ENCODE assay signal across 8 cellular contexts in the genomic region with DNA sequence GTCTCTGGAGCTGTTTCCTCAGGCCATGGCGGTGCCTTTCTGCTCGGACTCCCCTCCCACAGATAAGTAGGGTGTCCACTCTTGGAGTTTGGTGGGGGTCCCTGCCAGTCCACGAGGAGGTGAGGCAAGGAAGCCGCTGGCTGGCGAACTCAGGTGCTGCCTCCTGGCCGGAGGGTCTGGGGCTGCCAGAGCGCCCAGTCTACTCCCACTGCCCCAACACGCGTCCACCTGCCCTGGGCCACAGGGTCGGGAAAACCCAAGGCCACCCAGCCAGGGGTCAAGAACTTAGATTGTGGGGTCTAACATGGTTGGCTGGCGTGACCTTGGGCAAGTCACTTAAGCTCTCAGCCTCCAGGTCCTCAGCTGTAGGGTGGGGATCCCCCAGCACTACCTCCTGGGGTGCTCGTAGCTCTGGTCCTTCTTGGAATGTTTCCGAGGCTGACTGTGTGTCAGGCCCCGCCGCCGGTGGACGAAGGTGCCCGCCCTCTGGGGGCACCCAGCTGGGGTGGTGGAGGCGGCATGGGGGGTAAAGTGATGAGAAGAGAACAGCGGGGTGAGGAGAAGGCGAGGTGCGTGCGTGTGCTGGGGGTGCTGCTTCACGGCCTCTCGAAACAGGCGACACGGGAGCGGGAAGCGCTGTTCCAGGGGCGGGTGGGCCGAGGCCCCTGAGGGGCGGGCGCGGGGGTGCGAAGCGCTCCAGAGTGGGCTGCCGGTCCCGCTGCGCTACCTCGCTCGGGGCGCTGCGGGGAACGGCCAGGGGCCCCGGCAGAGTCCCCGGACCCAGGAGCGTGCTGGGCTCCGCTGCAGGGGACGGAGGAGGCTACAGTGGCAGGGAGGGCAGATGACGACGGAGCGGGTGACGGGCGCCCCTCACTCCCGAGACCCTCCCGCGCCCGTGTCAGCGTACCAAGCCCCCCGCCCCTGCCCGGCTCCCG. TPM values are rescaled to one million over a fixed set of nuclear protein-coding genes. Genes with fewer than 3 reads are reported as not detected.
A peak's percentile ranks its signal among the peaks of the same experiment; 100 is the strongest.
DNase-seq lines count a peak whose midpoint lies in the region; ATAC-seq and TF ChIP-seq lines count a peak whose summit lies in the region.

No MANE protein-coding gene starts in this region.

- peaks cover 27% of the 10 kb centered on the region for H3K27me3 Mint-ChIP-seq in Calu3 (ENCODE audit: unreplicated experiment)
- H3K27me3 Mint-ChIP-seq in HFFc6 (ENCODE audit: insufficient read depth), result peaks cover 4% of the 10 kb centered on the region
- H3K27me3 Mint-ChIP-seq in activated naive CD8-positive, alpha-beta T cell treated with anti-CD3 and anti-CD28 coated beads, Interleukin-2, amount 10 ng/mL, durations not matched to agents 7 days and 5 days, result peaks cover 31% of the 10 kb centered on the region
- peaks cover 53% of the 10 kb centered on the region for H3K27me3 Mint-ChIP-seq in type B pancreatic cell

- CTCF ChIA-PET in Calu3 (lab: Charles Lee), result interaction anchor here (1.0 kb wide), 1 partner anchor 13 kb away, joined by 4 read pairs; a partner anchor contains a TSS

- H3K36me3 ChIP-seq in left lung, result no peaks in the 10 kb centered on the region

- H3K36me3 Mint-ChIP-seq in Calu3 (ENCODE audit: insufficient read depth, unreplicated experiment) (peaks cover 21% of the 10 kb centered on the region), HFFc6 (ENCODE audit: low read depth) (peaks cover 11% of the 10 kb centered on the region), type B pancreatic cell (no peaks in the 10 kb centered on the region)
- H3K36me3 Mint-ChIP-seq in activated naive CD8-positive, alpha-beta T cell treated with anti-CD3 and anti-CD28 coated beads, Interleukin-2, amount 10 ng/mL, durations not matched to agents 7 days and 5 days, result peaks cover 2% of the 10 kb centered on the region

- no peak overlapping the region for H3K27ac Mint-ChIP-seq in Calu3 (ENCODE audit: unreplicated experiment)
- H3K27ac Mint-ChIP-seq in HFFc6, result peak overlapping the region; percentile 55; the same call in 1 of the 2 replicates
- H3K27ac Mint-ChIP-seq in activated naive CD8-positive, alpha-beta T cell treated with anti-CD3 and anti-CD28 coated beads, Interleukin-2, amount 10 ng/mL, durations not matched to agents 7 days and 5 days, result no peak overlapping the region
- H3K27ac Mint-ChIP-seq in type B pancreatic cell, result no peak overlapping the region

- peak; percentile 15 for ATAC-seq in activated naive CD8-positive, alpha-beta T cell treated with anti-CD3 and anti-CD28 coated beads, Interleukin-2, amount 10 ng/mL, durations not matched to agents 7 days and 5 days (ENCODE audit: low read depth)
- ATAC-seq in left lung, result no peak
- no peak for ATAC-seq in HG03521 (IDR thresholded peaks at IDR 0.05; ENCODE audit: unreplicated experiment)

- H3K27me3 ChIP-seq in left lung, result peaks cover 24 to 58% of the 10 kb centered on the region in 2 donors

- no TSS peak for BruUV-seq in Calu3 (replicated peaks; lab: Mats Ljungman, UMichigan)

- DNase-seq in Calu3 (no peak), HFFc6 (no peak), left lung (no peak), type B pancreatic cell (ENCODE audit: extremely low spot score, unreplicated experiment) (no peak), NCI-H2029 treated with DMSO at 0.1 percent for 48 hours (lab: John Stamatoyannopoulos, UW) (no peak), hypothalamus (lab: John Stamatoyannopoulos, UW) (no peak)
- peak; percentile 51 for DNase-seq in activated naive CD8-positive, alpha-beta T cell treated with anti-CD3 and anti-CD28 coated beads, Interleukin-2, amount 10 ng/mL, durations not matched to agents 7 days and 5 days

- H3K4me1 Mint-ChIP-seq in Calu3 (ENCODE audit: low read depth, unreplicated experiment) (peaks cover 6% of the 10 kb centered on the region), HFFc6 (ENCODE audit: low read depth) (peaks cover 32% of the 10 kb centered on the region), type B pancreatic cell (ENCODE audit: unreplicated experiment) (peaks cover 8% of the 10 kb centered on the region)
- H3K4me1 Mint-ChIP-seq in activated naive CD8-positive, alpha-beta T cell treated with anti-CD3 and anti-CD28 coated beads, Interleukin-2, amount 10 ng/mL, durations not matched to agents 7 days and 5 days, result peaks cover 12% of the 10 kb centered on the region

- POLR2A ChIA-PET in activated naive CD8-positive, alpha-beta T cell treated with anti-CD3 and anti-CD28 coated beads, Interleukin-2, amount 10 ng/mL, durations not matched to agents 7 days and 5 days (lab: Charles Lee), result no interaction called here

- peak overlapping the region; percentile 88 for H3K4me3 Mint-ChIP-seq in Calu3 (ENCODE audit: low read depth, unreplicated experiment)
- H3K4me3 Mint-ChIP-seq in HFFc6, result peak overlapping the region; percentile 82
- peak overlapping the region; percentile 80 for H3K4me3 Mint-ChIP-seq in activated naive CD8-positive, alpha-beta T cell treated with anti-CD3 and anti-CD28 coated beads, Interleukin-2, amount 10 ng/mL, durations not matched to agents 7 days and 5 days
- peak overlapping the region; percentile 74 for H3K4me3 Mint-ChIP-seq in type B pancreatic cell

- H3K9me3 Mint-ChIP-seq in Calu3 (ENCODE audit: low read depth, unreplicated experiment) (no peaks in the 10 kb centered on the region), HFFc6 (no peaks in the 10 kb centered on the region), type B pancreatic cell (no peaks in the 10 kb centered on the region)
- H3K9me3 Mint-ChIP-seq in activated naive CD8-positive, alpha-beta T cell treated with anti-CD3 and anti-CD28 coated beads, Interleukin-2, amount 10 ng/mL, durations not matched to agents 7 days and 5 days, result no peaks in the 10 kb centered on the region

- intact Hi-C loops in Calu3 (cut with micrococcal nuclease; ENCODE audit: unreplicated experiment), result loop anchor here (5.0 kb wide), 1 partner anchor 34 kb away; no protein-coding TSS in a partner anchor
- intact Hi-C loops in left lung (cut with DNase I), result no loop called here

- H3K9me3 ChIP-seq in left lung, result no peaks in the 10 kb centered on the region

- peaks cover 8 to 39% of the 10 kb centered on the region in 2 donors for H3K4me1 ChIP-seq in left lung

- no peak for TF ChIP-seq CTCF in Calu3 (IDR thresholded peaks at IDR 0.05; ENCODE audit: unreplicated experiment)
- TF ChIP-seq CTCF in HFFc6 (IDR thresholded peaks at IDR 0.05), result no peak
- TF ChIP-seq CTCF in left lung (IDR thresholded peaks at IDR 0.05), result no peak
- no peak for TF ChIP-seq CTCF in type B pancreatic cell (conservative IDR thresholded peaks at IDR 0.05)

- H3K4me3 ChIP-seq in left lung, result peak overlapping the region; percentile 38 to 59

- H3K27ac ChIP-seq in left lung, result no peak overlapping the region

RNA-seq across cellular contexts. Expression of a gene that starts 1.2 kb away (rescaled TPM):
- total RNA-seq in Calu3 (2022) (2.7 and 3.8 TPM in 2 replicates), left lung (1 to 10 TPM in 1 of 2 donors, under 1 TPM in 1; 0.12 to 1.8 TPM), type B pancreatic cell (ENCODE audit: low replicate concordance) (1.2 and 1.4 TPM in 2 replicates)
- total RNA-seq in HFFc6 (2021; fragmentation: NEBNext Ultra II Directional; extraction: Animal tissue kit (Norgen Biotek cat#: 25700)), result 10 to 100 TPM; 12.0 to 15.9 (median 13.2) TPM
- total RNA-seq in activated naive CD8-positive, alpha-beta T cell treated with anti-CD3 and anti-CD28 coated beads, Interleukin-2, amount 10 ng/mL, durations not matched to agents 7 days and 5 days, result under 1 TPM; 0.11 to 0.14 TPM

RNA-seq across cellular contexts. Expression of a gene that starts 13.5 kb away (rescaled TPM):
- total RNA-seq in Calu3 (2022) (not detected in 2 replicates), left lung (1 to 10 TPM; 4.1 to 4.5 TPM), type B pancreatic cell (ENCODE audit: low replicate concordance) (0.69 and 2.1 TPM in 2 replicates)
- 1 to 10 TPM; 5.8 to 8.1 (median 7.4) TPM for total RNA-seq in HFFc6 (2021; fragmentation: NEBNext Ultra II Directional; extraction: Animal tissue kit (Norgen Biotek cat#: 25700))
- not detected for total RNA-seq in activated naive CD8-positive, alpha-beta T cell treated with anti-CD3 and anti-CD28 coated beads, Interleukin-2, amount 10 ng/mL, durations not matched to agents 7 days and 5 days

RNA-seq across cellular contexts. Expression of a gene that starts 55.8 kb away (rescaled TPM):
- 229 and 247 TPM in 2 replicates for total RNA-seq in Calu3 (2022)
- 100 to 1,000 TPM; 171 to 207 (median 200) TPM for total RNA-seq in HFFc6 (2021; fragmentation: NEBNext Ultra II Directional; extraction: Animal tissue kit (Norgen Biotek cat#: 25700))
- 100 to 1,000 TPM; 313 to 324 TPM for total RNA-seq in activated naive CD8-positive, alpha-beta T cell treated with anti-CD3 and anti-CD28 coated beads, Interleukin-2, amount 10 ng/mL, durations not matched to agents 7 days and 5 days
- total RNA-seq in left lung, result 100 to 1,000 TPM; 158 to 185 TPM
- 217 and 326 TPM in 2 replicates for total RNA-seq in type B pancreatic cell (ENCODE audit: low replicate concordance)
